ENCODE assay signal across 25 cellular contexts in genomic region chr10:7181416-7181815, GRCh38.
A peak's percentile ranks its signal among the peaks of the same experiment; 100 is the strongest.
DNase-seq lines count a peak whose midpoint lies in the region; ATAC-seq and TF ChIP-seq lines count a peak whose summit lies in the region.
"Had no signal": no experiment of that assay in that cellular context is flagged by ENCODE, and none has a peak within 500 bp of the region (broad histone marks: within the 10 kb centered on the region; RNA-seq: fewer than 3 reads in every experiment).

No MANE protein-coding gene starts in this region.

- dilution Hi-C loops in IMR-90 (cut with HindIII; ENCODE audit: low sequenced_read_pairs, unreplicated experiment) = no loop called here

- H2AK9ac ChIP-seq in IMR-90 (replicated peaks; ENCODE audit: low read depth, low read length, poor library complexity) = no peak overlapping the region

- in situ Hi-C loops in IMR-90 (cut with MboI; ENCODE audit: low sequenced_read_pairs) = no loop called here

- no peaks in the 10 kb centered on the region for H3K27me3 Mint-ChIP-seq in activated naive CD8-positive, alpha-beta T cell treated with anti-CD3 and anti-CD28 coated beads, Interleukin-2, amount 50 U/mL, for 24 hours
- no peaks in the 10 kb centered on the region for H3K27me3 Mint-ChIP-seq in activated naive CD8-positive, alpha-beta T cell treated with anti-CD3 and anti-CD28 coated beads for 36 hours
- no peaks in the 10 kb centered on the region for H3K27me3 Mint-ChIP-seq in activated T-helper 2 cell treated with anti-CD3 and anti-CD28 coated beads, Interferon-gamma antibody, Interleukin-2, Interleukin-4, amounts not matched to agents 10 μg/mL and 5 μg/mL and 100 μg/mL, durations not matched to agents 14 hours and 24 hours and 36 hours (ENCODE audit: low read depth)
- no peaks in the 10 kb centered on the region for H3K27me3 Mint-ChIP-seq in stimulated activated naive B cell treated with anti-CD40 and anti-IgM and Interleukin-4, amounts not matched to agents 10 μg/mL and 1 μg/mL and 100 μg/mL, for 72 hours
- H3K27me3 Mint-ChIP-seq: CD4-positive, alpha-beta T cell had no signal

- H4K5ac ChIP-seq in IMR-90 (ENCODE audit: low read depth, low read length) = no peak overlapping the region

- BruUV-seq in IMR-90 (replicated peaks; lab: Mats Ljungman, UMichigan) = no TSS peak

- POLR2A ChIA-PET in IMR-90 (lab: Charles Lee; ENCODE audit: unreplicated experiment) = no interaction called here

- CTCF ChIA-PET in IMR-90 (lab: Yijun Ruan, JAX) = no interaction called here

- no peak overlapping the region for H3K4ac ChIP-seq in IMR-90 (ENCODE audit: low read depth, low read length)

- H3K27ac ChIP-seq in IMR-90 (ENCODE audit: insufficient read depth, low read length) = no peak overlapping the region
- H3K27ac ChIP-seq: A549 had no signal

- TF ChIP-seq RAD21 in IMR-90 (IDR thresholded peaks at IDR 0.05; ENCODE audit: low read length) = no peak

- no peaks in the 10 kb centered on the region for H3K4me1 ChIP-seq in IMR-90 (ENCODE audit: control insufficient read depth, insufficient read depth, low read length)
- H3K4me1 ChIP-seq: BE2C had no signal

- WGBS in IMR-90 (ENCODE audit: extremely low coverage in 2 of 2, insufficient read length in 1 of 2), 2 experiments = no CpG with 5 or more reads among the region's 2 CpGs

- peaks cover 2% of the 10 kb centered on the region; the same call in 1 of the 2 replicates for H3K9me3 ChIP-seq in IMR-90 (ENCODE audit: control insufficient read depth, insufficient read depth, low read length)
- H3K9me3 ChIP-seq: A549, BE2C had no signal

- no peak overlapping the region for H2BK120ac ChIP-seq in IMR-90 (ENCODE audit: low read depth, low read length)

- H3K18ac ChIP-seq in IMR-90 (ENCODE audit: low read depth, low read length) = no peak overlapping the region

- no peak overlapping the region for H2BK20ac ChIP-seq in IMR-90 (ENCODE audit: low read depth, low read length)

- no peak for TF ChIP-seq POLR2A in IMR-90 (IDR thresholded peaks at IDR 0.05; ENCODE audit: low read depth, low read length)

- no peak overlapping the region for H3K56ac ChIP-seq in IMR-90 (ENCODE audit: extremely low read depth, insufficient read depth, low read length)

- H3K4me3 ChIP-seq in IMR-90 (ENCODE audit: insufficient read depth, low read depth, low read length) = no peak overlapping the region
- H3K4me3 ChIP-seq: A549; BLaER1 treated with 17β-estradiol and CSF1 and Interleukin-3, amounts not matched to agents 10 nM and 100 nM; GM12878; GM23338 had no signal

- no peak overlapping the region for H3K4me2 ChIP-seq in IMR-90 (ENCODE audit: low read depth, low read length)
- H3K4me2 ChIP-seq: A549; BLaER1 treated with 17β-estradiol and CSF1 and Interleukin-3, amounts not matched to agents 10 nM and 100 nM; GM23338 had no signal

- no peak overlapping the region for H2BK5ac ChIP-seq in IMR-90 (ENCODE audit: low read depth, low read length, poor library complexity, severe bottlenecking)

- H3K79me1 ChIP-seq in IMR-90 (ENCODE audit: low read depth in 1 of 2, low read length in 2 of 2) = no peaks in the 10 kb centered on the region

- H2AFZ ChIP-seq in IMR-90 (replicated peaks; ENCODE audit: low read length, poor library complexity) = no peak overlapping the region
- H2AFZ ChIP-seq: GM23338 had no signal

- H3K4me1 Mint-ChIP-seq in activated naive CD8-positive, alpha-beta T cell treated with anti-CD3 and anti-CD28 coated beads, Interleukin-2, amount 50 U/mL, for 24 hours = peaks cover 47% of the 10 kb centered on the region
- peaks cover 27% of the 10 kb centered on the region for H3K4me1 Mint-ChIP-seq in activated naive CD8-positive, alpha-beta T cell treated with anti-CD3 and anti-CD28 coated beads for 36 hours
- H3K4me1 Mint-ChIP-seq in activated T-helper 2 cell treated with anti-CD3 and anti-CD28 coated beads, Interferon-gamma antibody, Interleukin-2, Interleukin-4, amounts not matched to agents 10 μg/mL and 5 μg/mL and 100 μg/mL, durations not matched to agents 14 hours and 24 hours and 36 hours (ENCODE audit: low read depth) = peaks cover 29% of the 10 kb centered on the region
- H3K4me1 Mint-ChIP-seq in stimulated activated naive B cell treated with anti-CD40 and anti-IgM and Interleukin-4, amounts not matched to agents 10 μg/mL and 1 μg/mL and 100 μg/mL, for 72 hours = peaks cover 23 to 32% of the 10 kb centered on the region in 2 donors
- H3K4me1 Mint-ChIP-seq: GM23338, H9 had no signal

- no peaks in the 10 kb centered on the region for H3K36me3 ChIP-seq in IMR-90 (ENCODE audit: control insufficient read depth, insufficient read depth, low read length)
- H3K36me3 ChIP-seq: BE2C had no signal

- DNase-seq in activated CD8-positive, alpha-beta memory T cell treated with anti-CD3 and anti-CD28 coated beads, Interleukin-2, amount 50 U/mL, for 48 hours = peak; percentile 8
- DNase-seq in activated CD8-positive, alpha-beta memory T cell treated with anti-CD3 and anti-CD28 coated beads, Interleukin-2, amount 50 U/mL, for 4 hours = no peak
- DNase-seq in activated naive CD8-positive, alpha-beta T cell treated with anti-CD3 and anti-CD28 coated beads, Interleukin-2, amount 50 U/mL, for 24 hours = no peak
- no peak for DNase-seq in activated naive CD8-positive, alpha-beta T cell treated with anti-CD3 and anti-CD28 coated beads for 36 hours
- no peak for DNase-seq in IMR-90
- no peak for DNase-seq in activated T-helper 2 cell treated with anti-CD3 and anti-CD28 coated beads, Interferon-gamma antibody, Interleukin-2, Interleukin-4, amounts not matched to agents 10 μg/mL and 5 μg/mL and 100 μg/mL, durations not matched to agents 14 hours and 24 hours and 36 hours (ENCODE audit: low spot score)
- DNase-seq in stimulated activated naive B cell treated with anti-CD40 and anti-IgM and Interleukin-4, amounts not matched to agents 10 μg/mL and 1 μg/mL and 100 μg/mL, for 72 hours = no peak
- DNase-seq: 8988T; ACHN; AML-193; BE2C; CD4-positive, alpha-beta T cell; CD8-positive, alpha-beta memory T cell; DMS 273 treated with DMSO at 0.1 percent for 48 hours; DMS79; EL; GDM1; H9 had no signal

- H3K9me3 Mint-ChIP-seq in activated naive CD8-positive, alpha-beta T cell treated with anti-CD3 and anti-CD28 coated beads, Interleukin-2, amount 50 U/mL, for 24 hours = peaks cover 32% of the 10 kb centered on the region
- H3K9me3 Mint-ChIP-seq in activated naive CD8-positive, alpha-beta T cell treated with anti-CD3 and anti-CD28 coated beads for 36 hours = peaks cover 23% of the 10 kb centered on the region
- H3K9me3 Mint-ChIP-seq in activated T-helper 2 cell treated with anti-CD3 and anti-CD28 coated beads, Interferon-gamma antibody, Interleukin-2, Interleukin-4, amounts not matched to agents 10 μg/mL and 5 μg/mL and 100 μg/mL, durations not matched to agents 14 hours and 24 hours and 36 hours = peaks cover 37% of the 10 kb centered on the region
- peaks cover 21 to 25% of the 10 kb centered on the region in 2 donors for H3K9me3 Mint-ChIP-seq in stimulated activated naive B cell treated with anti-CD40 and anti-IgM and Interleukin-4, amounts not matched to agents 10 μg/mL and 1 μg/mL and 100 μg/mL, for 72 hours

- H2BK15ac ChIP-seq in IMR-90 (ENCODE audit: low read depth, low read length) = no peak overlapping the region

- no peak overlapping the region for H3K14ac ChIP-seq in IMR-90 (replicated peaks; ENCODE audit: low read depth, low read length)

- H3K36me3 Mint-ChIP-seq in activated naive CD8-positive, alpha-beta T cell treated with anti-CD3 and anti-CD28 coated beads, Interleukin-2, amount 50 U/mL, for 24 hours (ENCODE audit: low read depth) = peaks cover 76% of the 10 kb centered on the region
- peaks cover 65% of the 10 kb centered on the region for H3K36me3 Mint-ChIP-seq in activated naive CD8-positive, alpha-beta T cell treated with anti-CD3 and anti-CD28 coated beads for 36 hours
- H3K36me3 Mint-ChIP-seq in activated T-helper 2 cell treated with anti-CD3 and anti-CD28 coated beads, Interferon-gamma antibody, Interleukin-2, Interleukin-4, amounts not matched to agents 10 μg/mL and 5 μg/mL and 100 μg/mL, durations not matched to agents 14 hours and 24 hours and 36 hours (ENCODE audit: low read depth) = peaks cover 84% of the 10 kb centered on the region
- peaks cover 69 to 74% of the 10 kb centered on the region in 2 donors for H3K36me3 Mint-ChIP-seq in stimulated activated naive B cell treated with anti-CD40 and anti-IgM and Interleukin-4, amounts not matched to agents 10 μg/mL and 1 μg/mL and 100 μg/mL, for 72 hours

- intact Hi-C loops in IMR-90 (cut with micrococcal nuclease) = no loop called here
- intact Hi-C loops in activated T-helper 2 cell treated with anti-CD3 and anti-CD28 coated beads, Interferon-gamma antibody, Interleukin-2, Interleukin-4, amounts not matched to agents 10 μg/mL and 5 μg/mL and 100 μg/mL, durations not matched to agents 14 hours and 24 hours and 36 hours (cut with micrococcal nuclease) = loop anchor here (10.0 kb wide), 2 partner anchors 303 to 677 kb away; no protein-coding TSS in a partner anchor

- no peak overlapping the region for H4K8ac ChIP-seq in IMR-90 (ENCODE audit: low read depth in 2 of 2, low read length in 2 of 2)

- no peak overlapping the region for H3K27ac Mint-ChIP-seq in activated naive CD8-positive, alpha-beta T cell treated with anti-CD3 and anti-CD28 coated beads, Interleukin-2, amount 50 U/mL, for 24 hours
- H3K27ac Mint-ChIP-seq in activated naive CD8-positive, alpha-beta T cell treated with anti-CD3 and anti-CD28 coated beads for 36 hours = no peak overlapping the region
- H3K27ac Mint-ChIP-seq in activated T-helper 2 cell treated with anti-CD3 and anti-CD28 coated beads, Interferon-gamma antibody, Interleukin-2, Interleukin-4, amounts not matched to agents 10 μg/mL and 5 μg/mL and 100 μg/mL, durations not matched to agents 14 hours and 24 hours and 36 hours = peak overlapping the region; percentile 52
- no peak overlapping the region for H3K27ac Mint-ChIP-seq in stimulated activated naive B cell treated with anti-CD40 and anti-IgM and Interleukin-4, amounts not matched to agents 10 μg/mL and 1 μg/mL and 100 μg/mL, for 72 hours
- H3K27ac Mint-ChIP-seq: CD4-positive, alpha-beta T cell; CD8-positive, alpha-beta memory T cell; GM23338; H9 had no signal

- H3K4me3 Mint-ChIP-seq in activated naive CD8-positive, alpha-beta T cell treated with anti-CD3 and anti-CD28 coated beads, Interleukin-2, amount 50 U/mL, for 24 hours = no peak overlapping the region
- H3K4me3 Mint-ChIP-seq in activated naive CD8-positive, alpha-beta T cell treated with anti-CD3 and anti-CD28 coated beads for 36 hours = no peak overlapping the region
- H3K4me3 Mint-ChIP-seq in activated T-helper 2 cell treated with anti-CD3 and anti-CD28 coated beads, Interferon-gamma antibody, Interleukin-2, Interleukin-4, amounts not matched to agents 10 μg/mL and 5 μg/mL and 100 μg/mL, durations not matched to agents 14 hours and 24 hours and 36 hours (ENCODE audit: low read depth) = no peak overlapping the region
- H3K4me3 Mint-ChIP-seq in stimulated activated naive B cell treated with anti-CD40 and anti-IgM and Interleukin-4, amounts not matched to agents 10 μg/mL and 1 μg/mL and 100 μg/mL, for 72 hours = no peak overlapping the region
- H3K4me3 Mint-ChIP-seq: CD14-positive monocyte; CD4-positive, alpha-beta T cell; CD8-positive, alpha-beta memory T cell; GM23338; H9 had no signal

- ATAC-seq in activated naive CD8-positive, alpha-beta T cell treated with anti-CD3 and anti-CD28 coated beads, Interleukin-2, amount 50 U/mL, for 24 hours = peak; percentile 60
- ATAC-seq in IMR-90 (ENCODE audit: low read depth) (no peak), GM18873 (IDR thresholded peaks at IDR 0.05; ENCODE audit: low FRiP score, unreplicated experiment) (no peak)
- ATAC-seq in stimulated activated naive B cell treated with anti-CD40 and anti-IgM and Interleukin-4, amounts not matched to agents 10 μg/mL and 1 μg/mL and 100 μg/mL, for 72 hours (replicated peaks) = no peak
- ATAC-seq: GM12878, GM23338, HCT116 had no signal

- no peak overlapping the region for H2AK5ac ChIP-seq in IMR-90 (ENCODE audit: low read depth, low read length)

- TF ChIP-seq CTCF in IMR-90 (conservative IDR thresholded peaks at IDR 0.05; ENCODE audit: low read depth, low read length) = no peak

- no peak overlapping the region for H3K9ac ChIP-seq in IMR-90 (ENCODE audit: low read depth, low read length)
- H3K9ac ChIP-seq: BLaER1 treated with 17β-estradiol and CSF1 and Interleukin-3, amounts not matched to agents 10 nM and 100 nM had no signal

- no peaks in the 10 kb centered on the region for H4K20me1 ChIP-seq in IMR-90 (ENCODE audit: insufficient read depth, low read length)
- H4K20me1 ChIP-seq: BLaER1 treated with 17β-estradiol and CSF1 and Interleukin-3, amounts not matched to agents 10 nM and 100 nM had no signal

- H3K23ac ChIP-seq in IMR-90 (ENCODE audit: low read depth, low read length) = no peak overlapping the region

- no peaks in the 10 kb centered on the region for H3K9me1 ChIP-seq in IMR-90 (ENCODE audit: insufficient read depth, low read length)

- no peak overlapping the region for H4K91ac ChIP-seq in IMR-90 (ENCODE audit: insufficient read depth, low read depth, low read length)

- no peaks in the 10 kb centered on the region for H3K27me3 ChIP-seq in IMR-90 (ENCODE audit: control insufficient read depth, insufficient read depth, low read length)
- H3K27me3 ChIP-seq: BE2C; BLaER1 treated with 17β-estradiol and CSF1 and Interleukin-3, amounts not matched to agents 10 nM and 100 nM had no signal
